8 cellular contexts compared by ENCODE assay signal in the genomic region with DNA sequence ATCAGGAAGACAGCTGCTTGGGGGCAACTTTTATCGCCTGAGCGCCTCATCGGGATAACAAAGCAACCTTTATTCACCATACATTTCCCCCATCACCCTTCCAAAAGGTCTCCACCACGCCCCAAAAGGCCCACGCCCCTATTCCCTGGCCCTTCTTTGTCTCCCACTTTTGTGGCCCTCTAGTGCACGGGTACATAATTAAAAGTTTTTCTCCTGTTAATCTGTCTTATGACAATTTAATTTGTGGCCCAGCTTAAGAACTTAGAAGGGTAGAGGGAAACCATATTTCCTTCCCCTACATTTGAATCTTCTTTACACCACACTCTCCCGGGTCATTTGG. TPM values are rescaled to one million over a fixed set of nuclear protein-coding genes. Genes with fewer than 3 reads are reported as not detected.
DNase-seq lines count a peak whose midpoint lies in the region; ATAC-seq, FAIRE-seq and TF ChIP-seq lines count a peak whose summit lies in the region.

No MANE protein-coding gene starts in this region.

- H3K9me3 Mint-ChIP-seq in T-helper 1 cell treated with Interleukin-12 subunit alpha and Interleukin-12 subunit beta and Interleukin-4 antibody, amounts not matched to agents 30 μg/mL and 1 μg/mL, for 36 hours: no peaks in the 10 kb centered on the region

- H3K27ac Mint-ChIP-seq in T-helper 1 cell treated with Interleukin-12 subunit alpha and Interleukin-12 subunit beta and Interleukin-4 antibody, amounts not matched to agents 30 μg/mL and 1 μg/mL, for 36 hours: peak overlapping the region; percentile 63

- peaks cover 22% of the 10 kb centered on the region for H3K4me1 ChIP-seq in osteoblast (ENCODE audit: insufficient read depth, low read length)

- H2AFZ ChIP-seq in osteoblast (ENCODE audit: low read length): peak overlapping the region; percentile 89

- H3K36me3 Mint-ChIP-seq in T-helper 1 cell treated with Interleukin-12 subunit alpha and Interleukin-12 subunit beta and Interleukin-4 antibody, amounts not matched to agents 30 μg/mL and 1 μg/mL, for 36 hours (ENCODE audit: low read depth): no peaks in the 10 kb centered on the region

- ATAC-seq in HG03159 (IDR thresholded peaks at IDR 0.05; ENCODE audit: unreplicated experiment): peak; percentile 22

- DNase-seq in NOMO-1 treated with DMSO at 0.1 percent for 48 hours (lab: John Stamatoyannopoulos, UW; ENCODE audit: unreplicated experiment): peak; percentile 16
- DNase-seq in NOMO-1 treated with dmso at 0.1 percent for 144 hours (lab: John Stamatoyannopoulos, UW; ENCODE audit: unreplicated experiment): no peak
- DNase-seq in epithelial cell of prostate (ENCODE audit: low read depth, low spot score): no peak
- no peak for DNase-seq in osteoblast (ENCODE audit: insufficient read length, low spot score, missing footprints)
- DNase-seq in COR-L47 (lab: John Stamatoyannopoulos, UW): no peak
- DNase-seq in urothelium cell line (ENCODE audit: low spot score): no peak

- peak; percentile 24 for TF ChIP-seq CTCF in osteoblast (IDR thresholded peaks at IDR 0.05; ENCODE audit: extremely low read depth, low read depth, low read length)

- H3K27ac ChIP-seq in epithelial cell of prostate (peak overlapping the region; percentile 62), osteoblast (ENCODE audit: low read depth, low read length) (peak overlapping the region; percentile 59)

- peaks cover 54% of the 10 kb centered on the region for H3K79me2 ChIP-seq in osteoblast (ENCODE audit: insufficient read depth, low read length)

- peak overlapping the region; percentile 87 for H3K4me3 ChIP-seq in osteoblast (ENCODE audit: insufficient read depth, low read length)

- peaks cover 1% of the 10 kb centered on the region for H3K36me3 ChIP-seq in osteoblast (ENCODE audit: insufficient read depth, low read length)

- peak overlapping the region; percentile 97 for H3K4me2 ChIP-seq in osteoblast (ENCODE audit: insufficient read depth, low read length)

- peaks cover 28% of the 10 kb centered on the region for H3K27me3 Mint-ChIP-seq in T-helper 1 cell treated with Interleukin-12 subunit alpha and Interleukin-12 subunit beta and Interleukin-4 antibody, amounts not matched to agents 30 μg/mL and 1 μg/mL, for 36 hours (ENCODE audit: low read depth)

- H3K4me1 Mint-ChIP-seq in T-helper 1 cell treated with Interleukin-12 subunit alpha and Interleukin-12 subunit beta and Interleukin-4 antibody, amounts not matched to agents 30 μg/mL and 1 μg/mL, for 36 hours (ENCODE audit: low read depth): peaks cover 21% of the 10 kb centered on the region

- peak overlapping the region; percentile 79 for H3K4me3 Mint-ChIP-seq in T-helper 1 cell treated with Interleukin-12 subunit alpha and Interleukin-12 subunit beta and Interleukin-4 antibody, amounts not matched to agents 30 μg/mL and 1 μg/mL, for 36 hours

- peaks cover 17% of the 10 kb centered on the region for H4K20me1 ChIP-seq in osteoblast (ENCODE audit: insufficient read depth, low read length)

- H3K27me3 ChIP-seq in osteoblast (ENCODE audit: insufficient read depth, low read length): peaks cover 6% of the 10 kb centered on the region

- no peak for FAIRE-seq in urothelium cell line (lab: Jason Lieb, UNC)

- H3K9me3 ChIP-seq in osteoblast (ENCODE audit: low read depth, low read length): no peaks in the 10 kb centered on the region

RNA-seq across cellular contexts. Expression of a gene that starts 0.6 kb away (rescaled TPM):
- 6.5 and 10.3 TPM in 2 replicates for total RNA-seq in osteoblast

RNA-seq across cellular contexts. Expression of a gene that starts 20.8 kb away (rescaled TPM):
- total RNA-seq in osteoblast: 33.3 and 39.8 TPM in 2 replicates

RNA-seq across cellular contexts. Expression of a gene that starts 46.0 kb away (rescaled TPM):
- 24.2 and 25.0 TPM in 2 replicates for total RNA-seq in osteoblast
